Comparison of ENCODE assay signal across 8 cellular contexts in genomic region chr10:66265398-66265797, GRCh38.
"Had no signal": no experiment of that assay in that cellular context is flagged by ENCODE, and none has a peak within 500 bp of the region (broad histone marks: within the 10 kb centered on the region; RNA-seq: fewer than 3 reads in every experiment).

No MANE protein-coding gene starts in this region.

- H3K9me3 ChIP-seq: HAP-1 had no signal

- H3K36me3 ChIP-seq: HAP-1 had no signal

- ATAC-seq: HCT116, K562 had no signal

- H3K4me3 ChIP-seq: HAP-1, K562 had no signal

- H3K4me3 Mint-ChIP-seq: HFFc6 had no signal

- DNase-seq: GOT3, H7, HFFc6, IMR-90 had no signal

- H3K27ac Mint-ChIP-seq: HFFc6 had no signal

- FAIRE-seq: HTR-8/SVneo, K562 had no signal
